In genomic region chr1:209430107-209430506, GRCh38 we compare ENCODE assay signal across 22 cellular contexts.
DNase-seq lines count a peak whose midpoint lies in the region; ATAC-seq, FAIRE-seq and TF ChIP-seq lines count a peak whose summit lies in the region.
"Had no signal": no experiment of that assay in that cellular context is flagged by ENCODE, and none has a peak within 500 bp of the region (broad histone marks: within the 10 kb centered on the region; RNA-seq: fewer than 3 reads in every experiment).

No MANE protein-coding gene starts in this region.

- H3K4me2 ChIP-seq in SK-N-SH, result no peak overlapping the region
- H3K4me2 ChIP-seq: neural progenitor cell had no signal

- H3K4me3 ChIP-seq in HUES64 (ENCODE audit: low read length) (peak overlapping the region; percentile 60), bronchial epithelial cell (ENCODE audit: low read depth, low read length) (peak overlapping the region; percentile 48), iPS-20b (ENCODE audit: low read length) (peak overlapping the region; percentile 51), suprapubic skin (peak overlapping the region; percentile 44), SK-N-SH (ENCODE audit: low read depth in 2 of 2, low read length in 1 of 2) (no peak overlapping the region)
- H3K4me3 ChIP-seq: neural progenitor cell, Peyer's patch, psoas muscle had no signal

- no peak for TF ChIP-seq RAD21 in SK-N-SH (IDR thresholded peaks at IDR 0.05; ENCODE audit: low read length)

- H3K9me3 ChIP-seq in HUES64 (ENCODE audit: insufficient read depth, low read depth, low read length) (no peaks in the 10 kb centered on the region), iPS-20b (ENCODE audit: insufficient read depth, low read depth, low read length) (no peaks in the 10 kb centered on the region), suprapubic skin (no peaks in the 10 kb centered on the region), SK-N-SH (no peaks in the 10 kb centered on the region)
- H3K9me3 ChIP-seq: Peyer's patch, psoas muscle had no signal

- TF ChIP-seq EP300 in suprapubic skin (IDR thresholded peaks at IDR 0.05), result no peak
- TF ChIP-seq EP300 in SK-N-SH (IDR thresholded peaks at IDR 0.05; ENCODE audit: borderline replicate concordance in 1 of 2, low read depth in 1 of 2, low read length in 1 of 2), result no peak

- H3K27ac ChIP-seq in HUES64 (ENCODE audit: low read depth, low read length) (no peak overlapping the region; the same call in 1 of the 2 replicates), iPS-20b (ENCODE audit: low read length) (no peak overlapping the region), suprapubic skin (peak overlapping the region; percentile 81), SK-N-SH (ENCODE audit: low read depth in 2 of 2, low read length in 1 of 2) (no peak overlapping the region)
- H3K27ac ChIP-seq: neural progenitor cell, Peyer's patch, psoas muscle had no signal

- peaks cover 79% of the 10 kb centered on the region for H3K4me1 ChIP-seq in HUES64 (ENCODE audit: insufficient read depth, low read length)
- H3K4me1 ChIP-seq in iPS-20b (ENCODE audit: insufficient read depth, low read length), result peaks cover 39% of the 10 kb centered on the region
- H3K4me1 ChIP-seq in suprapubic skin, result peaks cover 33% of the 10 kb centered on the region
- peaks cover 2 to 11% of the 10 kb centered on the region in 2 experiments; a peak in 3 of 4 replicates for H3K4me1 ChIP-seq in SK-N-SH (ENCODE audit: control insufficient read depth in 1 of 2, insufficient read depth in 2 of 2, low read depth in 1 of 2, low read length in 1 of 2)
- H3K4me1 ChIP-seq: Peyer's patch, psoas muscle had no signal

- no peaks in the 10 kb centered on the region for H3K79me2 ChIP-seq in SK-N-SH (ENCODE audit: insufficient read depth)

- CTCF ChIA-PET in SK-N-SH (lab: Yijun Ruan, JAX), result interaction anchor here (1.0 kb wide), 1 partner anchor 76 kb away, joined by 3 read pairs; no protein-coding TSS in a partner anchor

- no peak for FAIRE-seq in bronchial epithelial cell (lab: Jason Lieb, UNC)
- FAIRE-seq: GM18507 had no signal

- DNase-seq in bronchial epithelial cell (ENCODE audit: low read depth) (peak; percentile 60), suprapubic skin (ENCODE audit: low spot score in 2 of 2) (no peak), SK-N-SH (no peak), islet precursor cell (no peak)
- DNase-seq in stimulated activated CD4-positive, alpha-beta T cell treated with anti-CD3 and anti-CD28 coated beads, Interleukin-15, amount 100 ng/mL, for 24 hours, result no peak
- DNase-seq: activated CD4-positive, alpha-beta T cell treated with anti-CD3 and anti-CD28 coated beads, Interleukin-2, amount 50 U/mL, for 1 hour; aorta; HFFc6; NCI-H1092 treated with DMSO at 0.1 percent for 48 hours; NCI-H1930; NCI-H226; NCI-H774; Peyer's patch; psoas muscle; stimulated activated CD4-positive, alpha-beta T cell treated with anti-CD3 and anti-CD28 coated beads, Interleukin-2, amount 100 ng/mL, for 24 hours; T-helper 17 cell had no signal

- no peak overlapping the region for H2AFZ ChIP-seq in SK-N-SH (ENCODE audit: low read depth)
- H2AFZ ChIP-seq: neural progenitor cell had no signal

- H3K9ac ChIP-seq in HUES64 (ENCODE audit: low read depth, low read length) (peak overlapping the region; percentile 69), iPS-20b (ENCODE audit: low read depth, low read length) (peak overlapping the region; percentile 14; the same call in 1 of the 2 replicates), SK-N-SH (no peak overlapping the region)
- H3K9ac ChIP-seq: neural progenitor cell had no signal

- H3K36me3 ChIP-seq in HUES64 (ENCODE audit: insufficient read depth, low read length) (peaks cover 18% of the 10 kb centered on the region), bronchial epithelial cell (ENCODE audit: control insufficient read depth, insufficient read depth, low read length) (peaks cover 12% of the 10 kb centered on the region), iPS-20b (ENCODE audit: insufficient read depth, low read depth, low read length) (peaks cover 16% of the 10 kb centered on the region; the same call in 1 of the 2 replicates), suprapubic skin (no peaks in the 10 kb centered on the region), SK-N-SH (replicated peaks in 1 of 2; ENCODE audit: control insufficient read depth in 1 of 2, insufficient read depth in 2 of 2, low read length in 1 of 2) (no peaks in the 10 kb centered on the region)
- H3K36me3 ChIP-seq: neural progenitor cell, Peyer's patch had no signal

- H4K20me1 ChIP-seq in SK-N-SH (ENCODE audit: insufficient read depth), result no peaks in the 10 kb centered on the region

- TF ChIP-seq CTCF in bronchial epithelial cell (IDR thresholded peaks at IDR 0.05; ENCODE audit: insufficient read depth, low read length, severe bottlenecking) (no peak), suprapubic skin (IDR thresholded peaks at IDR 0.05) (no peak), SK-N-SH (IDR thresholded peaks at IDR 0.05) (no peak)

- H3K27me3 ChIP-seq in HUES64 (ENCODE audit: insufficient read depth, low read length), result no peaks in the 10 kb centered on the region
- no peaks in the 10 kb centered on the region for H3K27me3 ChIP-seq in bronchial epithelial cell (ENCODE audit: control insufficient read depth, insufficient read depth, low read length)
- H3K27me3 ChIP-seq in iPS-20b (ENCODE audit: insufficient read depth, low read length), result no peaks in the 10 kb centered on the region
- no peaks in the 10 kb centered on the region for H3K27me3 ChIP-seq in suprapubic skin
- H3K27me3 ChIP-seq in SK-N-SH (ENCODE audit: insufficient read depth), result no peaks in the 10 kb centered on the region
- H3K27me3 ChIP-seq: neural progenitor cell, Peyer's patch had no signal

- POLR2A ChIA-PET in SK-N-SH (lab: Yijun Ruan, JAX), result no interaction called here

- H3F3A ChIP-seq in SK-N-SH (replicated peaks; ENCODE audit: insufficient read depth), result no peaks in the 10 kb centered on the region

- H3K9me2 ChIP-seq in SK-N-SH, result no peaks in the 10 kb centered on the region

- 97% methylated on average over 3 of the region's 3 CpGs for WGBS in HUES64
- 48% methylated on average over 3 of the region's 3 CpGs for WGBS in suprapubic skin
- WGBS in SK-N-SH (ENCODE audit: low lambda C conversion rate), result 93% methylated on average over 3 of the region's 3 CpGs

- ATAC-seq in GM21723 (IDR thresholded peaks at IDR 0.05; ENCODE audit: unreplicated experiment), result no peak
- ATAC-seq: psoas muscle; stimulated activated effector memory CD8-positive, alpha-beta T cell treated with anti-CD3 and anti-CD28 coated beads, Interleukin-12 subunit alpha, Interleukin-12 subunit beta, amount 100 ng/mL, for 72 hours; T-helper 17 cell had no signal

- no peak for TF ChIP-seq POLR2A in suprapubic skin (IDR thresholded peaks at IDR 0.05)

TF ChIP-seq in SK-N-SH, 30 proteins besides CTCF, POLR2A, EP300 and RAD21:
- TF ChIP-seq SIN3A (IDR thresholded peaks at IDR 0.05; ENCODE audit: borderline replicate concordance, low read depth, low read length) (no peak), FOXM1 (IDR thresholded peaks at IDR 0.05; ENCODE audit: low read depth) (no peak), SMC3 (IDR thresholded peaks at IDR 0.05; ENCODE audit: low read depth, low read length) (no peak), ELF1 (IDR thresholded peaks at IDR 0.05) (no peak), ZBTB33 (IDR thresholded peaks at IDR 0.05; ENCODE audit: borderline replicate concordance, low read depth) (no peak), RXRA (IDR thresholded peaks at IDR 0.05; ENCODE audit: borderline replicate concordance, low read depth) (no peak), TAF1 (IDR thresholded peaks at IDR 0.05; ENCODE audit: borderline replicate concordance, low read depth, low read length) (no peak)
- TF ChIP-seq, protein P1, sequence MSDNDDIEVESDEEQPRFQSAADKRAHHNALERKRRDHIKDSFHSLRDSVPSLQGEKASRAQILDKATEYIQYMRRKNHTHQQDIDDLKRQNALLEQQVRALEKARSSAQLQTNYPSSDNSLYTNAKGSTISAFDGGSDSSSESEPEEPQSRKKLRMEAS (IDR thresholded peaks at IDR 0.05; ENCODE audit: low read depth), result no peak
TF ChIP-seq in SK-N-SH: peak in this region for 0.

Comparison
In these comparisons a context has a peak if more than half of its experiments do, and no peak if none do; other contexts are left out.
1. H3K4me3 ChIP-seq: peak in HUES64 (single experiment), bronchial epithelial cell (single experiment), iPS-20b (single experiment) and suprapubic skin (single experiment); none in SK-N-SH (0 of 2).